2 cellular contexts compared by ENCODE assay signal in the genomic region with DNA sequence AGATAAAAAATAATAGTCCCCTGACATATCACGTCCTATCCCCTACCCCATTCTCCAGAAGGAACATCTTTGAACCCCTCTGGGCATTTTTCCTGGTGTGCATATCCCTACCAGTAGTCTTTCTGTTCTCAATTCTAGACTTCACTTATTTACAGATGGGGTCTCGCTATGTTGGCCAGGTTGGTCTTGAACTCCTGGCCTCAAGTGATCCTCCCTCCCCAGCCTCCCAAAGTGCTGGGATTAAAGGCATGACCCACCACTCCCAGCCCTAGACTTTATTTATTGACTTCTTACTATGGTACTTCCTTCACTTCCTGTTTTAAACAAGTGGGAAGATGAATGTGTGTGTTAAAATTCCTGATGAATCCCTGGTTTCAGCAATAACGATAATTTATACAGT.
TF ChIP-seq lines count a peak whose summit lies in the region.

No MANE protein-coding gene starts in this region.

TF ChIP-seq in A549, 52 proteins besides CTCF, POLR2A, EP300 and RAD21 (continued from another document):
- no peak for TF ChIP-seq NFE2L2 (conservative IDR thresholded peaks at IDR 0.05; ENCODE audit: low read length)
- TF ChIP-seq CBX8 (IDR thresholded peaks at IDR 0.05) = no peak
- no peak for TF ChIP-seq EHMT2 (IDR thresholded peaks at IDR 0.05; ENCODE audit: low read depth)
- no peak for TF ChIP-seq HEYL (CRISPR knock-in tag; IDR thresholded peaks at IDR 0.05)

TF ChIP-seq in IMR-90, 13 proteins besides CTCF, POLR2A, EP300 and RAD21:
- TF ChIP-seq, protein P1, sequence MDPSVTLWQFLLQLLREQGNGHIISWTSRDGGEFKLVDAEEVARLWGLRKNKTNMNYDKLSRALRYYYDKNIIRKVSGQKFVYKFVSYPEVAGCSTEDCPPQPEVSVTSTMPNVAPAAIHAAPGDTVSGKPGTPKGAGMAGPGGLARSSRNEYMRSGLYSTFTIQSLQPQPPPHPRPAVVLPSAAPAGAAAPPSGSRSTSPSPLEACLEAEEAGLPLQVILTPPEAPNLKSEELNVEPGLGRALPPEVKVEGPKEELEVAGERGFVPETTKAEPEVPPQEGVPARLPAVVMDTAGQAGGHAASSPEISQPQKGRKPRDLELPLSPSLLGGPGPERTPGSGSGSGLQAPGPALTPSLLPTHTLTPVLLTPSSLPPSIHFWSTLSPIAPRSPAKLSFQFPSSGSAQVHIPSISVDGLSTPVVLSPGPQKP (IDR thresholded peaks at IDR 0.05; ENCODE audit: borderline replicate concordance, low read depth, low read length) = no peak
- TF ChIP-seq MAFK (IDR thresholded peaks at IDR 0.05; ENCODE audit: low read depth, low read length) = no peak
- TF ChIP-seq RCOR1 (IDR thresholded peaks at IDR 0.05; ENCODE audit: insufficient replicate concordance, low read length) = no peak
- no peak for TF ChIP-seq MAZ (IDR thresholded peaks at IDR 0.05; ENCODE audit: borderline replicate concordance, low read depth, low read length)
- no peak for TF ChIP-seq RFX5 (IDR thresholded peaks at IDR 0.05; ENCODE audit: low read depth, low read length)
TF ChIP-seq in IMR-90: peak in this region for 0.
